Comparison of ENCODE assay signal across 17 cellular contexts in the genomic region with DNA sequence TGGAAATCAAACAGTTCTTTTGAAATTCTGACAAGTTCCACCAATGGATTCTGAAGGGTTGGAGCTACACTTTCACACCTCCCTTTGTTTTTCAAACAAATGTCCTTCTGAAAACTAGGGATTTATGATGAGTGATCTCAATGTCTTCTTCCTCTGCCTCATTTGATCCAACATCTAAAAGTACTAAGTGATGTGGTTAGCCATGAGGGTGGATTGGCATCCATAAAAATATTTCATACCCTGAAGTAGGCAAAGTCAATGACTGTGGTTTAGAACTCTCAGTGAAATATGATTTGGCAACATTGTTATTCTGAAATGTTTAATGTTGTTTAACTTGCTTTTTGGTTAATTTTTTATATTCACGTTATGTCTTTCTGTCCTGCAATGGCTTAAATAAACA.
DNase-seq lines count a peak whose midpoint lies in the region; ATAC-seq lines count a peak whose summit lies in the region.
"Had no signal": no experiment of that assay in that cellular context is flagged by ENCODE, and none has a peak within 500 bp of the region (broad histone marks: within the 10 kb centered on the region; RNA-seq: fewer than 3 reads in every experiment).

No MANE protein-coding gene starts in this region.

- H3K36me3 Mint-ChIP-seq in effector memory CD8-positive, alpha-beta T cell (ENCODE audit: insufficient read depth), result no peaks in the 10 kb centered on the region
- H3K36me3 Mint-ChIP-seq: CD14-positive monocyte; CD8-positive, alpha-beta memory T cell had no signal

- H3K27me3 Mint-ChIP-seq in effector memory CD8-positive, alpha-beta T cell, result no peaks in the 10 kb centered on the region
- H3K27me3 Mint-ChIP-seq: CD4-positive, alpha-beta T cell; CD8-positive, alpha-beta memory T cell had no signal

- H3K4me1 Mint-ChIP-seq in effector memory CD8-positive, alpha-beta T cell (ENCODE audit: low read depth in 2 of 2), result no peaks in the 10 kb centered on the region
- H3K4me1 Mint-ChIP-seq: CD14-positive monocyte; CD8-positive, alpha-beta memory T cell had no signal

- H3K4me3 Mint-ChIP-seq in effector memory CD8-positive, alpha-beta T cell, result no peak overlapping the region
- H3K4me3 Mint-ChIP-seq: CD14-positive monocyte; CD4-positive, alpha-beta T cell; CD8-positive, alpha-beta memory T cell had no signal

- no peak for ATAC-seq in effector memory CD8-positive, alpha-beta T cell (replicated peaks)

- H3K27ac Mint-ChIP-seq in effector memory CD8-positive, alpha-beta T cell, result no peak overlapping the region
- H3K27ac Mint-ChIP-seq: CD14-positive monocyte; CD4-positive, alpha-beta T cell; CD8-positive, alpha-beta memory T cell had no signal

- peaks cover 0 to 10% of the 10 kb centered on the region in 2 donors for H3K9me3 Mint-ChIP-seq in effector memory CD8-positive, alpha-beta T cell
- H3K9me3 Mint-ChIP-seq: CD14-positive monocyte; CD4-positive, alpha-beta T cell had no signal

- DNase-seq in GM03348 (ENCODE audit: low spot score), result peak; percentile 24
- peak; percentile 75 for DNase-seq in SW480 (ENCODE audit: low spot score)
- DNase-seq in myocyte (ENCODE audit: low read depth), result peak; percentile 55
- DNase-seq in D341Med (ENCODE audit: low spot score), result no peak
- DNase-seq in effector memory CD8-positive, alpha-beta T cell, result no peak
- no peak for DNase-seq in activated gamma-delta T cell (lab: John Stamatoyannopoulos, UW)
- DNase-seq: AML-193; BE2C; CD4-positive, alpha-beta T cell; CD8-positive, alpha-beta memory T cell; DMS53; DMS79 treated with DMSO at 0.1 percent for 48 hours; GF-D8; GM23248; H7; HCEC 1CT had no signal

Comparison
In these comparisons a context has a peak if more than half of its experiments do, and no peak if none do; other contexts are left out.
1. DNase-seq: peak in GM03348 (single experiment), SW480 (single experiment) and myocyte (single experiment); none in D341Med (single experiment), effector memory CD8-positive, alpha-beta T cell (0 of 3) and activated gamma-delta T cell (single experiment).